Comparison of ENCODE assay signal across 14 cellular contexts in the genomic region with DNA sequence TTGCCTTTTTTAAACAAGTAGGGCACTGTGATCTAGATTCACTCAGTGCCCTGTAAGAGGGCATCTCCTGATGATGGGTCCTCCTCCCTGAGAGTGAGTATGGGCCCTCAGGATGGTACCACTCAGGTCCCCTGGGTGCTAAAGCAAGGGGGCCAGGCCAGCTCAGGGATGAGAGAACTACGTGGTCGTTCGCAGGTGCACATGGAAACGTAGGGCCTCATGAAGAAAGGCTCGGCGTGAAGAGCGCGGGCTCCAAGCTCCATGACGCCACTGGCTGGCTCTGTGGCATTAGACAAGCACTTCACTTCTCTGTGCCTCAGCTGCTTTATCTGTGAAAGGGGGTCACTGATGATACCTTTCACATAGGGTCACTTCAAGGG. TPM values are rescaled to one million over a fixed set of nuclear protein-coding genes. Genes with fewer than 3 reads are reported as not detected.
DNase-seq lines count a peak whose midpoint lies in the region; ATAC-seq, FAIRE-seq and TF ChIP-seq lines count a peak whose summit lies in the region.
"Had no signal": no experiment of that assay in that cellular context is flagged by ENCODE, and none has a peak within 500 bp of the region (broad histone marks: within the 10 kb centered on the region; RNA-seq: fewer than 3 reads in every experiment).

No MANE protein-coding gene starts in this region.

- peaks cover 14% of the 10 kb centered on the region for H3K36me3 Mint-ChIP-seq in astrocyte (ENCODE audit: low read depth, unreplicated experiment)
- H3K36me3 Mint-ChIP-seq in stimulated activated naive B cell treated with anti-CD40 and anti-IgM and Interleukin-4, amounts not matched to agents 10 μg/mL and 1 μg/mL and 100 μg/mL, for 72 hours, result peaks cover 55 to 75% of the 10 kb centered on the region in 2 donors

- H3K9me3 ChIP-seq in KOPT-K1 (ENCODE audit: insufficient read depth, low read length, poor library complexity, severe bottlenecking) (no peaks in the 10 kb centered on the region), astrocyte (ENCODE audit: insufficient read depth, low read depth, low read length) (no peaks in the 10 kb centered on the region), right cardiac atrium (ENCODE audit: control insufficient read depth, low read length) (no peaks in the 10 kb centered on the region)

- no peaks in the 10 kb centered on the region for H3K27me3 Mint-ChIP-seq in astrocyte (ENCODE audit: low read depth, unreplicated experiment)
- H3K27me3 Mint-ChIP-seq in stimulated activated naive B cell treated with anti-CD40 and anti-IgM and Interleukin-4, amounts not matched to agents 10 μg/mL and 1 μg/mL and 100 μg/mL, for 72 hours, result no peaks in the 10 kb centered on the region
- H3K27me3 Mint-ChIP-seq: memory B cell had no signal

- peaks cover 87% of the 10 kb centered on the region for H3K79me2 ChIP-seq in astrocyte (ENCODE audit: insufficient read depth, low read length)
- H3K79me2 ChIP-seq: parathyroid adenoma had no signal

- no peak for ATAC-seq in right cardiac atrium
- ATAC-seq in stimulated activated naive B cell treated with anti-CD40 and anti-IgM and Interleukin-4, amounts not matched to agents 10 μg/mL and 1 μg/mL and 100 μg/mL, for 72 hours (replicated peaks), result no peak
- no peak for ATAC-seq in HG02970 (IDR thresholded peaks at IDR 0.05; ENCODE audit: low FRiP score, unreplicated experiment)

- 81% methylated on average over 9 of the region's 9 CpGs for WGBS in right cardiac atrium

- intact Hi-C loops in right cardiac atrium (cut with DNase I), result no loop called here

- DNase-seq in astrocyte (ENCODE audit: low read depth) (no peak), right cardiac atrium (peak in 1 of 3 donors; percentile 67), NCI-H345 (lab: John Stamatoyannopoulos, UW) (no peak), HK-2 (ENCODE audit: unreplicated experiment) (no peak), cerebellum (ENCODE audit: low spot score) (no peak)
- DNase-seq in stimulated activated naive B cell treated with anti-CD40 and anti-IgM and Interleukin-4, amounts not matched to agents 10 μg/mL and 1 μg/mL and 100 μg/mL, for 72 hours, result no peak
- DNase-seq: NCI-H1436; SHP77 treated with DMSO at 0.1 percent for 48 hours; stimulated activated CD4-positive, alpha-beta T cell treated with anti-CD3 and anti-CD28 coated beads, Interleukin-4, amount 100 ng/mL, for 4 hours had no signal

- no peaks in the 10 kb centered on the region for H4K20me1 ChIP-seq in astrocyte (ENCODE audit: insufficient read depth, low read length)

- H3K27ac ChIP-seq in KOPT-K1 (ENCODE audit: low read depth, low read length, poor library complexity, severe bottlenecking) (peak overlapping the region; percentile 42), astrocyte (ENCODE audit: low read depth, low read length) (peak overlapping the region; percentile 90), right cardiac atrium (ENCODE audit: low read length) (peak overlapping the region; percentile 16)
- H3K27ac ChIP-seq: parathyroid adenoma had no signal

- H3K4me1 ChIP-seq in astrocyte (ENCODE audit: insufficient read depth, low read length) (peaks cover 50% of the 10 kb centered on the region), right cardiac atrium (ENCODE audit: control insufficient read depth, insufficient read depth, low read length) (peaks cover 24% of the 10 kb centered on the region)
- H3K4me1 ChIP-seq: parathyroid adenoma had no signal

- H2AFZ ChIP-seq in astrocyte (ENCODE audit: low read depth, low read length), result no peak overlapping the region
- H2AFZ ChIP-seq: hepatocyte, parathyroid adenoma had no signal

- no peak overlapping the region for H3K27ac Mint-ChIP-seq in astrocyte (ENCODE audit: unreplicated experiment)
- peak overlapping the region; percentile 96 for H3K27ac Mint-ChIP-seq in stimulated activated naive B cell treated with anti-CD40 and anti-IgM and Interleukin-4, amounts not matched to agents 10 μg/mL and 1 μg/mL and 100 μg/mL, for 72 hours

- H3K27me3 ChIP-seq in astrocyte (ENCODE audit: insufficient read depth, low read length) (no peaks in the 10 kb centered on the region), right cardiac atrium (ENCODE audit: control insufficient read depth, insufficient read depth) (no peaks in the 10 kb centered on the region)
- H3K27me3 ChIP-seq: hepatocyte had no signal

- H3K36me3 ChIP-seq in KOPT-K1 (ENCODE audit: insufficient read depth, low read length), result peaks cover 38% of the 10 kb centered on the region
- H3K36me3 ChIP-seq in astrocyte (ENCODE audit: insufficient read depth, low read length), result peaks cover 41% of the 10 kb centered on the region

- no peak for TF ChIP-seq CTCF in astrocyte (IDR thresholded peaks at IDR 0.05; ENCODE audit: insufficient read depth, low read depth, low read length)

- H3K4me3 ChIP-seq in astrocyte (ENCODE audit: insufficient read depth, low read depth, low read length) (peak overlapping the region; percentile 7), right cardiac atrium (ENCODE audit: low read length) (no peak overlapping the region)
- H3K4me3 ChIP-seq: hepatocyte had no signal

- H3K9me3 Mint-ChIP-seq in astrocyte (ENCODE audit: unreplicated experiment), result no peaks in the 10 kb centered on the region
- peaks cover 4 to 5% of the 10 kb centered on the region in 2 donors for H3K9me3 Mint-ChIP-seq in stimulated activated naive B cell treated with anti-CD40 and anti-IgM and Interleukin-4, amounts not matched to agents 10 μg/mL and 1 μg/mL and 100 μg/mL, for 72 hours

- H3K4me2 ChIP-seq in astrocyte (ENCODE audit: low read length), result peak overlapping the region; percentile 58
- H3K4me2 ChIP-seq: hepatocyte had no signal

- H3K4me3 Mint-ChIP-seq in astrocyte (ENCODE audit: unreplicated experiment), result no peak overlapping the region
- no peak overlapping the region for H3K4me3 Mint-ChIP-seq in stimulated activated naive B cell treated with anti-CD40 and anti-IgM and Interleukin-4, amounts not matched to agents 10 μg/mL and 1 μg/mL and 100 μg/mL, for 72 hours
- H3K4me3 Mint-ChIP-seq: memory B cell had no signal

- peaks cover 21% of the 10 kb centered on the region for H3K4me1 Mint-ChIP-seq in astrocyte (ENCODE audit: low read depth, unreplicated experiment)
- H3K4me1 Mint-ChIP-seq in stimulated activated naive B cell treated with anti-CD40 and anti-IgM and Interleukin-4, amounts not matched to agents 10 μg/mL and 1 μg/mL and 100 μg/mL, for 72 hours, result peaks cover 34 to 42% of the 10 kb centered on the region in 2 donors

- peak overlapping the region; percentile 78 for H3K9ac ChIP-seq in astrocyte (ENCODE audit: low read length)
- H3K9ac ChIP-seq: parathyroid adenoma had no signal

- FAIRE-seq in astrocyte (lab: Jason Lieb, UNC), result no peak

RNA-seq across cellular contexts. Expression of gene SYNJ2, which starts 50.7 kb away (rescaled TPM):
- total RNA-seq in astrocyte (28.4 and 31.8 TPM in 2 replicates), right cardiac atrium (10 to 100 TPM; 13.4 to 26.3 (median 20.4) TPM), cerebellum (68.6 TPM)
- 9.5 TPM for polyA plus RNA-seq in right cardiac atrium

Comparison
In these comparisons a context has a peak if more than half of its experiments do, and no peak if none do; other contexts are left out.
1. H3K27ac ChIP-seq: peak in every context shown above with its lines; median percentile 90 in astrocyte; 42 in KOPT-K1; 16 in right cardiac atrium.